24 cellular contexts compared by ENCODE assay signal in genomic region chr10:116385311-116385710, GRCh38. TPM values are rescaled to one million over a fixed set of nuclear protein-coding genes. Genes with fewer than 3 reads are reported as not detected.
DNase-seq lines count a peak whose midpoint lies in the region; ATAC-seq, FAIRE-seq and TF ChIP-seq lines count a peak whose summit lies in the region.
"Had no signal": no experiment of that assay in that cellular context is flagged by ENCODE, and none has a peak within 500 bp of the region (broad histone marks: within the 10 kb centered on the region; RNA-seq: fewer than 3 reads in every experiment).

No MANE protein-coding gene starts in this region.

- POLR2A ChIA-PET in K562 (lab: Yijun Ruan, JAX): no interaction called here

- intact Hi-C loops in K562 (cut with micrococcal nuclease): loop anchor here (10.0 kb wide), 1 partner anchor 1211 kb away; no protein-coding TSS in a partner anchor

- ATAC-seq in HG02798 (IDR thresholded peaks at IDR 0.05; ENCODE audit: poor library complexity, unreplicated experiment) (peak; percentile 41), K562 (no peak), GM18870 (IDR thresholded peaks at IDR 0.05; ENCODE audit: unreplicated experiment) (no peak), HG02642 (IDR thresholded peaks at IDR 0.05; ENCODE audit: poor library complexity, unreplicated experiment) (no peak)

- H4K20me1 ChIP-seq in K562 (replicated peaks; ENCODE audit: control insufficient read depth, insufficient read depth, low read length): no peaks in the 10 kb centered on the region
- no peaks in the 10 kb centered on the region for H4K20me1 ChIP-seq in keratinocyte (ENCODE audit: control insufficient read depth, extremely low read depth, insufficient read depth, low read length)

- BruUV-seq in K562 (replicated peaks; lab: Mats Ljungman, UMichigan): no TSS peak

- no peak for TF ChIP-seq POLR2A in K562 (conservative IDR thresholded peaks at IDR 0.05)

- FAIRE-seq in K562 (lab: Jason Lieb, UNC): no peak
- peak; percentile 55 for FAIRE-seq in keratinocyte (lab: Jason Lieb, UNC)
- FAIRE-seq: GM12891, HTR-8/SVneo had no signal

- WGBS in K562 (ENCODE audit: insufficient coverage, low coverage, missing lambda C conversion rate): 0% methylated on average over 2 of the region's 2 CpGs

- in situ Hi-C loops in K562 (cut with MboI): no loop called here

- no peaks in the 10 kb centered on the region for H3K9me3 ChIP-seq in K562 (replicated peaks; ENCODE audit: control insufficient read depth, insufficient read depth, low read depth, low read length)
- H3K9me3 ChIP-seq in keratinocyte (ENCODE audit: control insufficient read depth, low read depth, low read length): no peaks in the 10 kb centered on the region
- H3K9me3 ChIP-seq: BE2C, Peyer's patch had no signal

- no peak for TF ChIP-seq RAD21 in K562 (CRISPR knock-in tag; conservative IDR thresholded peaks at IDR 0.05 in 1 of 2, IDR thresholded peaks at IDR 0.05 in 1 of 2)

- TF ChIP-seq EP300 in K562 (IDR thresholded peaks at IDR 0.05; ENCODE audit: low read length): no peak

- H3K79me2 ChIP-seq in K562 (ENCODE audit: control insufficient read depth, insufficient read depth, low read length): no peaks in the 10 kb centered on the region
- no peaks in the 10 kb centered on the region for H3K79me2 ChIP-seq in keratinocyte (ENCODE audit: control insufficient read depth, insufficient read depth, low read length)

- H3K27ac ChIP-seq in K562 (ENCODE audit: extremely low read depth, low read depth, low read length) (no peak overlapping the region), keratinocyte (ENCODE audit: control insufficient read depth, insufficient read depth, low read length) (no peak overlapping the region)
- H3K27ac ChIP-seq: Peyer's patch had no signal

- dilution Hi-C loops in keratinocyte (cut with MboI; ENCODE audit: extremely low pct_ligation_motif_present, low sequenced_read_pairs): no loop called here

- H3K27me3 ChIP-seq in K562 (ENCODE audit: control insufficient read depth in 2 of 2, insufficient read depth in 2 of 2, low read length in 2 of 2) (no peaks in the 10 kb centered on the region), keratinocyte (ENCODE audit: control insufficient read depth, extremely low read depth, insufficient read depth, low read length) (no peaks in the 10 kb centered on the region)
- H3K27me3 ChIP-seq: BE2C, Peyer's patch had no signal

- TF ChIP-seq CTCF in GM12865 (IDR thresholded peaks at IDR 0.05; ENCODE audit: insufficient read depth, low read depth, low read length, missing control alignments) (no peak), K562 (IDR thresholded peaks at IDR 0.05 in 2 of 3, conservative IDR thresholded peaks at IDR 0.05 in 1 of 3; ENCODE audit: insufficient read depth in 2 of 3, low read depth in 1 of 3, low read length in 3 of 3) (no peak), keratinocyte (optimal IDR thresholded peaks at IDR 0.05 in 1 of 3, IDR thresholded peaks at IDR 0.05 in 1 of 3, conservative IDR thresholded peaks at IDR 0.05 in 1 of 3; ENCODE audit: extremely low read depth in 1 of 3, insufficient read depth in 2 of 3, low read length in 3 of 3) (no peak)

- H3K36me3 ChIP-seq in K562 (ENCODE audit: control insufficient read depth, insufficient read depth, low read length): no peaks in the 10 kb centered on the region
- no peaks in the 10 kb centered on the region for H3K36me3 ChIP-seq in keratinocyte (ENCODE audit: control insufficient read depth in 2 of 2, extremely low read depth in 1 of 2, insufficient read depth in 2 of 2, low read length in 2 of 2)
- H3K36me3 ChIP-seq: BE2C, Peyer's patch had no signal

- H3K4me3 ChIP-seq in GM12865 (ENCODE audit: low read depth, low read length) (no peak overlapping the region), K562 (no peak overlapping the region), keratinocyte (ENCODE audit: control insufficient read depth in 2 of 3, extremely low read depth in 1 of 3, insufficient read depth in 2 of 3, low read depth in 1 of 3, low read length in 3 of 3) (no peak overlapping the region)
- H3K4me3 ChIP-seq: Peyer's patch had no signal

- no peak overlapping the region for H2AFZ ChIP-seq in K562 (ENCODE audit: low read depth, low read length)
- peak overlapping the region; percentile 48 for H2AFZ ChIP-seq in keratinocyte (ENCODE audit: control insufficient read depth, low read length)

- H3K4me2 ChIP-seq in K562 (ENCODE audit: insufficient read depth, low read length): no peak overlapping the region
- no peak overlapping the region for H3K4me2 ChIP-seq in keratinocyte (ENCODE audit: control insufficient read depth, extremely low read depth, insufficient read depth, low read depth, low read length)

- no peaks in the 10 kb centered on the region for H3K4me1 ChIP-seq in K562 (replicated peaks in 1 of 2; ENCODE audit: control insufficient read depth in 2 of 2, insufficient read depth in 2 of 2, low read length in 2 of 2)
- H3K4me1 ChIP-seq in keratinocyte (ENCODE audit: control insufficient read depth, extremely low read depth, insufficient read depth, low read length): peaks cover 4% of the 10 kb centered on the region
- H3K4me1 ChIP-seq: BE2C, Peyer's patch had no signal

- H3K9me1 ChIP-seq in K562 (ENCODE audit: control insufficient read depth, insufficient read depth, low read length): no peaks in the 10 kb centered on the region
- H3K9me1 ChIP-seq in keratinocyte (ENCODE audit: control insufficient read depth, extremely low read depth, insufficient read depth, low read length): no peaks in the 10 kb centered on the region

- H3K9ac ChIP-seq in K562 (ENCODE audit: insufficient read depth in 1 of 2, low read depth in 2 of 2, low read length in 2 of 2): no peak overlapping the region
- no peak overlapping the region for H3K9ac ChIP-seq in keratinocyte (ENCODE audit: control insufficient read depth, extremely low read depth, insufficient read depth, low read length)

- CTCF ChIA-PET in K562 (lab: Yijun Ruan, JAX; ENCODE audit: low intra/inter-chr PET ratio): no interaction called here

- peak; percentile 4 for DNase-seq in GM12865 (ENCODE audit: low read depth)
- no peak for DNase-seq in K562 (ENCODE audit: extremely low read depth in 1 of 4, low spot score in 3 of 4)
- DNase-seq in keratinocyte (ENCODE audit: low read depth, low spot score): no peak
- DNase-seq in T-helper 1 cell: no peak
- no peak for DNase-seq in COLO829 (ENCODE audit: low spot score)
- DNase-seq: BE2C; CD4-positive, CD25-positive, alpha-beta regulatory T cell; GF-D8; Kasumi-1; NCI-H1105; NCI-H1694; NCI-H2081 treated with DMSO at 0.1 percent for 48 hours; NK-92 treated with Interleukin-12 subunit alpha and Interleukin-12 subunit beta, amount 100 ng/mL, for 24 hours; Peyer's patch; Right ventricle myocardium superior had no signal

TF ChIP-seq in K562, 482 proteins besides CTCF, POLR2A, EP300 and RAD21:
- TF ChIP-seq ZNF282 (CRISPR knock-in tag; IDR thresholded peaks at IDR 0.05): no peak
- no peak for TF ChIP-seq MEIS2 (IDR thresholded peaks at IDR 0.05; ENCODE audit: partially characterized antibody)
- TF ChIP-seq ZNF124 (CRISPR knock-in tag; IDR thresholded peaks at IDR 0.05): no peak
- peak; percentile 36; the same call in 1 of the 2 replicates for TF ChIP-seq PKNOX1 (IDR thresholded peaks at IDR 0.05)
TF ChIP-seq in K562: peak in this region for 1.

RNA-seq across cellular contexts. Expression of gene PNLIPRP3, which starts 42.3 kb away (rescaled TPM):
- total RNA-seq in K562 (2011; cell fraction: chromatin; rRNA removed; ENCODE audit: low replicate concordance): not detected in 2 replicates
- not detected in 2 replicates for total RNA-seq in K562 (2011; cell fraction: nucleolus; rRNA removed)
- not detected in 2 replicates for total RNA-seq in K562 (2011; cell fraction: nucleoplasm; rRNA removed)
- total RNA-seq in K562 (2014; rRNA removed) (not detected in 2 replicates), K562 (2014; rRNA removed; fragmentation: Illumina TruSeq; extraction: Trizol) (not detected in 2 replicates), K562 (2015; rRNA removed; fragmentation: Illumina TruSeq; extraction: Trizol) (not detected in 2 replicates), K562 (2021) (not detected in 2 replicates)
- polyA plus RNA-seq in K562 (2011; rRNA removed) (not detected in 2 replicates), K562 (2014; fragmentation: Illumina TruSeq; extraction: Trizol) (not detected in 2 replicates), K562 (2014; fragmentation: Nextera tagmentation; extraction: Ambion mirVana) (not detected), K562 (2014; rRNA removed) (not detected in 2 replicates), keratinocyte (64.5 to 120 TPM (median 117 TPM) in 3 replicates)
- not detected in 2 replicates for polyA plus RNA-seq in K562 (2011; cell fraction: cytosol; rRNA removed)
- polyA plus RNA-seq in K562 (2011; cell fraction: nucleus; rRNA removed): not detected in 2 replicates
- polyA plus RNA-seq in K562 (2012): not detected in 2 replicates
- polyA minus RNA-seq in K562 (2011; rRNA and poly(A)+ RNA removed): not detected in 2 replicates
- polyA minus RNA-seq in K562 (2011; cell fraction: cytosol; rRNA and poly(A)+ RNA removed): not detected in 2 replicates
- not detected in 2 replicates for polyA minus RNA-seq in K562 (2011; cell fraction: nucleus; rRNA and poly(A)+ RNA removed)
- polyA plus RNA-seq in keratinocyte (2011; ENCODE audit: low read depth): 107 TPM
- polyA plus RNA-seq in keratinocyte (2011; cell fraction: cytosol; rRNA removed): 33.8 and 60.8 TPM in 2 replicates
- polyA plus RNA-seq in keratinocyte (2011; cell fraction: nucleus; rRNA removed): 154 and 190 TPM in 2 replicates
- polyA plus RNA-seq in keratinocyte (2012; ENCODE audit: low replicate concordance): 54.9 and 152 TPM in 2 replicates
- 8.3 to 45.4 TPM (median 41.8 TPM) in 3 replicates for polyA minus RNA-seq in keratinocyte
- polyA minus RNA-seq in keratinocyte (2011; cell fraction: cytosol; rRNA and poly(A)+ RNA removed): 26.1 TPM
- 87.7 and 152 TPM in 2 replicates for polyA minus RNA-seq in keratinocyte (2011; cell fraction: nucleus; rRNA and poly(A)+ RNA removed)
- total RNA-seq: A172; CD4-positive, CD25-positive, alpha-beta regulatory T cell; H4; NCI-H460; Right ventricle myocardium superior had no signal
- polyA plus RNA-seq: CD4-positive, CD25-positive, alpha-beta regulatory T cell; IgD-negative memory B cell had no signal

Comparison
In these comparisons a context has a peak if more than half of its experiments do, and no peak if none do; other contexts are left out.
1. RNA of gene PNLIPRP3, which starts 42.3 kb away (polyA plus RNA-seq): 33.8 to 190 TPM in keratinocyte; not detected in K562; every median in the first group is over 10 times any median in the second.